ENCODE assay signal across 25 cellular contexts in genomic region chr3:119362940-119363725, GRCh38.
DNase-seq lines count a peak whose midpoint lies in the region; ATAC-seq, FAIRE-seq and TF ChIP-seq lines count a peak whose summit lies in the region.
"Had no signal": no experiment of that assay in that cellular context is flagged by ENCODE, and none has a peak within 500 bp of the region (broad histone marks: within the 10 kb centered on the region; RNA-seq: fewer than 3 reads in every experiment).

No MANE protein-coding gene starts in this region.

- H3K4me1 ChIP-seq in left ventricle myocardium inferior (peaks cover 57% of the 10 kb centered on the region), lower lobe of right lung (peaks cover 35% of the 10 kb centered on the region)

- DNase-seq in left ventricle myocardium inferior (no peak), Right ventricle myocardium inferior (ENCODE audit: missing footprints) (no peak), lower lobe of right lung (no peak), GM19239 (ENCODE audit: insufficient read length, low spot score) (no peak)
- DNase-seq: 8988T; ACHN; BE2C; C1 segment of cervical spinal cord; CD4-positive, alpha-beta memory T cell; CD4-positive, CD25-positive, alpha-beta regulatory T cell; CD8-positive, alpha-beta memory T cell; COR-L47; DMS 273 treated with DMSO at 0.1 percent for 48 hours; DMS153; DMS53; DMS79; DND-41; EL; GDM1 had no signal

- FAIRE-seq in GM19239 (lab: Jason Lieb, UNC), result no peak
- FAIRE-seq: A204.1, GM12878, GM12892, GM18507 had no signal

- TF ChIP-seq CTCF in left ventricle myocardium inferior (IDR thresholded peaks at IDR 0.05; ENCODE audit: borderline replicate concordance) (no peak), lower lobe of right lung (IDR thresholded peaks at IDR 0.05) (no peak)

- no peaks in the 10 kb centered on the region for H3K27me3 ChIP-seq in left ventricle myocardium inferior (ENCODE audit: low read depth)
- H3K27me3 ChIP-seq in lower lobe of right lung (ENCODE audit: low read depth), result no peaks in the 10 kb centered on the region
- H3K27me3 ChIP-seq: BE2C, BLaER1 had no signal

- intact Hi-C loops in left ventricle myocardium inferior (cut with micrococcal nuclease), result no loop called here
- intact Hi-C loops in Right ventricle myocardium inferior (cut with DNase I), result loop anchor here (5.0 kb wide), 1 partner anchor 34 kb away; no protein-coding TSS in a partner anchor
- intact Hi-C loops in lower lobe of right lung (cut with DNase I), result no loop called here

- no peak for ATAC-seq in Right ventricle myocardium inferior
- ATAC-seq in lower lobe of right lung, result no peak
- no peak for ATAC-seq in GM21786 (IDR thresholded peaks at IDR 0.05; ENCODE audit: unreplicated experiment)
- ATAC-seq: GM12878 had no signal

- no peak overlapping the region for H3K4me3 ChIP-seq in left ventricle myocardium inferior
- no peak overlapping the region for H3K4me3 ChIP-seq in lower lobe of right lung
- H3K4me3 ChIP-seq: BLaER1, GM12878 had no signal

- H3K36me3 ChIP-seq in left ventricle myocardium inferior (peaks cover 29% of the 10 kb centered on the region), lower lobe of right lung (peaks cover 27% of the 10 kb centered on the region)
- H3K36me3 ChIP-seq: BE2C, BLaER1 had no signal

- H3K27ac ChIP-seq in left ventricle myocardium inferior (replicated peaks) (peak overlapping the region; percentile 1), lower lobe of right lung (peak overlapping the region; percentile 4)
- H3K27ac ChIP-seq: BLaER1 had no signal

- H3K9me3 ChIP-seq in left ventricle myocardium inferior (replicated peaks) (no peaks in the 10 kb centered on the region), lower lobe of right lung (no peaks in the 10 kb centered on the region)
- H3K9me3 ChIP-seq: BE2C, BLaER1 had no signal
